ENCODE assay signal across 1 cellular context in the genomic region with DNA sequence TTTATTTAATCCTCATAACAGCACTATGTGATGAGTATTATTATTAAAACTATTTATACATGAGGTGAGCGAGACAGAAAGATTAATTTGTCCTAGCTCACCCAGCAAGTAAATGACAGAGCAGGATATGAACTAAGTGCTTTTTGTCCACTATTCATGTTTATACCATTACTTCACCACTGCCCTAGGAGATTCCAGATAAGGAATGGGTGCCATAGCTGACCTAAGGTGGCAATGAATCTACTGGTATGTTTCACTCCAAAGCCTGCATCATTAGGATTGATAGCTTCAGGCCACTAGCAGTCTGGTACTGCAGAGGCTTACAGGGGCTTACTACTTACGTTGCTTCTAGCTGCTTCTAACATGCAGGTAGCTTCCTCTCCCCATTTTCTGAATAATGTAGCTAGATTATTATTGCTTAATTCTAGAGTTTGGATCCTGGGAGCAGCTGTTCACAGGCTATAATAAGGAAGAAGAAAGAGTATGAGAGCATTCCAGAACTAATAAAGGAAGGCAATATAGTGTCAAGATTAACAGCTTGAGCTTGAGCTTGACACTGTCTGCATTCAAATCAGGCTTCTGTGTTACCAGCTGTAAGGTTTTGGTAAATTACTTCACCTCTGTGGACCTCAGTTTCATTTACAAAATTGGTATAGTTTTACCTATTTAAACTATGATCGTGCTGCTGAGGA.
TF ChIP-seq lines count a peak whose summit lies in the region.

No MANE protein-coding gene starts in this region.

TF ChIP-seq in GM23338, 12 proteins besides CTCF, POLR2A, EP300 and RAD21 (continued from another document):
- TF ChIP-seq, protein P1, sequence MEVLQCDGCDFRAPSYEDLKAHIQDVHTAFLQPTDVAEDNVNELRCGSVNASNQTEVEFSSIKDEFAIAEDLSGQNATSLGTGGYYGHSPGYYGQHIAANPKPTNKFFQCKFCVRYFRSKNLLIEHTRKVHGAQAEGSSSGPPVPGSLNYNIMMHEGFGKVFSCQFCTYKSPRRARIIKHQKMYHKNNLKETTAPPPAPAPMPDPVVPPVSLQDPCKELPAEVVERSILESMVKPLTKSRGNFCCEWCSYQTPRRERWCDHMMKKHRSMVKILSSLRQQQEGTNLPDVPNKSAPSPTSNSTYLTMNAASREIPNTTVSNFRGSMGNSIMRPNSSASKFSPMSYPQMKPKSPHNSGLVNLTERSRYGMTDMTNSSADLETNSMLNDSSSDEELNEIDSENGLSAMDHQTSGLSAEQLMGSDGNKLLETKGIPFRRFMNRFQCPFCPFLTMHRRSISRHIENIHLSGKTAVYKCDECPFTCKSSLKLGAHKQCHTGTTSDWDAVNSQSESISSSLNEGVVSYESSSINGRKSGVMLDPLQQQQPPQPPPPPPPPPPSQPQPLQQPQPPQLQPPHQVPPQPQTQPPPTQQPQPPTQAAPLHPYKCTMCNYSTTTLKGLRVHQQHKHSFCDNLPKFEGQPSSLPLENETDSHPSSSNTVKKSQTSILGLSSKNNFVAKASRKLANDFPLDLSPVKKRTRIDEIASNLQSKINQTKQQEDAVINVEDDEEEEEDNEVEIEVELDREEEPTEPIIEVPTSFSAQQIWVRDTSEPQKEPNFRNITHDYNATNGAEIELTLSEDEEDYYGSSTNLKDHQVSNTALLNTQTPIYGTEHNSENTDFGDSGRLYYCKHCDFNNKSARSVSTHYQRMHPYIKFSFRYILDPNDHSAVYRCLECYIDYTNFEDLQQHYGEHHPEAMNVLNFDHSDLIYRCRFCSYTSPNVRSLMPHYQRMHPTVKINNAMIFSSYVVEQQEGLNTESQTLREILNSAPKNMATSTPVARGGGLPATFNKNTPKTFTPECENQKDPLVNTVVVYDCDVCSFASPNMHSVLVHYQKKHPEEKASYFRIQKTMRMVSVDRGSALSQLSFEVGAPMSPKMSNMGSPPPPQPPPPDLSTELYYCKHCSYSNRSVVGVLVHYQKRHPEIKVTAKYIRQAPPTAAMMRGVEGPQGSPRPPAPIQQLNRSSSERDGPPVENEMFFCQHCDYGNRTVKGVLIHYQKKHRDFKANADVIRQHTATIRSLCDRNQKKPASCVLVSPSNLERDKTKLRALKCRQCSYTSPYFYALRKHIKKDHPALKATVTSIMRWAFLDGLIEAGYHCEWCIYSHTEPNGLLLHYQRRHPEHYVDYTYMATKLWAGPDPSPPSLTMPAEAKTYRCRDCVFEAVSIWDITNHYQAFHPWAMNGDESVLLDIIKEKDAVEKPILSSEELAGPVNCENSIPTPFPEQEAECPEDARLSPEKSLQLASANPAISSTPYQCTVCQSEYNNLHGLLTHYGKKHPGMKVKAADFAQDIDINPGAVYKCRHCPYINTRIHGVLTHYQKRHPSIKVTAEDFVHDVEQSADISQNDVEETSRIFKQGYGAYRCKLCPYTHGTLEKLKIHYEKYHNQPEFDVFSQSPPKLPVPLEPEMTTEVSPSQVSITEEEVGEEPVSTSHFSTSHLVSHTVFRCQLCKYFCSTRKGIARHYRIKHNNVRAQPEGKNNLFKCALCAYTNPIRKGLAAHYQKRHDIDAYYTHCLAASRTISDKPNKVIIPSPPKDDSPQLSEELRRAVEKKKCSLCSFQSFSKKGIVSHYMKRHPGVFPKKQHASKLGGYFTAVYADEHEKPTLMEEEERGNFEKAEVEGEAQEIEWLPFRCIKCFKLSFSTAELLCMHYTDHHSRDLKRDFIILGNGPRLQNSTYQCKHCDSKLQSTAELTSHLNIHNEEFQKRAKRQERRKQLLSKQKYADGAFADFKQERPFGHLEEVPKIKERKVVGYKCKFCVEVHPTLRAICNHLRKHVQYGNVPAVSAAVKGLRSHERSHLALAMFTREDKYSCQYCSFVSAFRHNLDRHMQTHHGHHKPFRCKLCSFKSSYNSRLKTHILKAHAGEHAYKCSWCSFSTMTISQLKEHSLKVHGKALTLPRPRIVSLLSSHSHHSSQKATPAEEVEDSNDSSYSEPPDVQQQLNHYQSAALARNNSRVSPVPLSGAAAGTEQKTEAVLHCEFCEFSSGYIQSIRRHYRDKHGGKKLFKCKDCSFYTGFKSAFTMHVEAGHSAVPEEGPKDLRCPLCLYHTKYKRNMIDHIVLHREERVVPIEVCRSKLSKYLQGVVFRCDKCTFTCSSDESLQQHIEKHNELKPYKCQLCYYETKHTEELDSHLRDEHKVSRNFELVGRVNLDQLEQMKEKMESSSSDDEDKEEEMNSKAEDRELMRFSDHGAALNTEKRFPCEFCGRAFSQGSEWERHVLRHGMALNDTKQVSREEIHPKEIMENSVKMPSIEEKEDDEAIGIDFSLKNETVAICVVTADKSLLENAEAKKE (CRISPR knock-in tag; IDR thresholded peaks at IDR 0.05): no peak
- TF ChIP-seq JUNB (IDR thresholded peaks at IDR 0.05; ENCODE audit: unreplicated experiment): no peak
- TF ChIP-seq STAT1 (IDR thresholded peaks at IDR 0.05; ENCODE audit: unreplicated experiment): no peak
- TF ChIP-seq EZH2 (IDR thresholded peaks at IDR 0.05; ENCODE audit: low read depth, unreplicated experiment): no peak
- TF ChIP-seq POLR2AphosphoS5 (IDR thresholded peaks at IDR 0.05; ENCODE audit: low read depth): no peak
- TF ChIP-seq ZNF331 (CRISPR knock-in tag; IDR thresholded peaks at IDR 0.05; ENCODE audit: low read depth): no peak
- TF ChIP-seq, protein P2, sequence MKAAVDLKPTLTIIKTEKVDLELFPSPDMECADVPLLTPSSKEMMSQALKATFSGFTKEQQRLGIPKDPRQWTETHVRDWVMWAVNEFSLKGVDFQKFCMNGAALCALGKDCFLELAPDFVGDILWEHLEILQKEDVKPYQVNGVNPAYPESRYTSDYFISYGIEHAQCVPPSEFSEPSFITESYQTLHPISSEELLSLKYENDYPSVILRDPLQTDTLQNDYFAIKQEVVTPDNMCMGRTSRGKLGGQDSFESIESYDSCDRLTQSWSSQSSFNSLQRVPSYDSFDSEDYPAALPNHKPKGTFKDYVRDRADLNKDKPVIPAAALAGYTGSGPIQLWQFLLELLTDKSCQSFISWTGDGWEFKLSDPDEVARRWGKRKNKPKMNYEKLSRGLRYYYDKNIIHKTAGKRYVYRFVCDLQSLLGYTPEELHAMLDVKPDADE (IDR thresholded peaks at IDR 0.05): no peak
- TF ChIP-seq CREB1 (CRISPR knock-in tag; IDR thresholded peaks at IDR 0.05; ENCODE audit: low read depth): no peak
